ENCODE assay signal across 8 cellular contexts in the genomic region with DNA sequence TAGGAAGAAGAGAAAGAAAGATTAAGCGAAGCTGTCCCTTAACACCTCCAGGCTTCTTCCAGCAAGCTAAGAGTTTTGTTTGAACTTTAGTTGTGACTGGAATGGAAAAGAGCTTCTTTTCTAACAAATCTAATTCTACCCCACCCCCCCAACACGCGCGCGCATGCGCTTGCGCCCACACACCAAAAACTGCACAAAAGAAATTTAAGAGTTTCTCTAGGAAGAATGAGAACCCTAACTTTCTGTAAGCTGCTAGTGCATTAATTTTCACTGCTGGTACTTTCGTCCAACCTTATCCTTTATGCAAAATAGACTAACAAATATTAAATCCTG. TPM values are rescaled to one million over a fixed set of nuclear protein-coding genes. Genes with fewer than 3 reads are reported as not detected.
DNase-seq lines count a peak whose midpoint lies in the region; ATAC-seq lines count a peak whose summit lies in the region.

No MANE protein-coding gene starts in this region.

- no peak for ATAC-seq in HG03457 (IDR thresholded peaks at IDR 0.05; ENCODE audit: unreplicated experiment)

- H3K9me3 ChIP-seq in duodenal mucosa (ENCODE audit: control insufficient read depth in 1 of 2, low read length in 2 of 2) = no peaks in the 10 kb centered on the region

- H3K4me3 ChIP-seq in duodenal mucosa (ENCODE audit: low read depth in 1 of 2, low read length in 2 of 2) = peak overlapping the region; percentile 59 to 60

- H3K36me3 ChIP-seq in duodenal mucosa (ENCODE audit: control insufficient read depth in 1 of 2, insufficient read depth in 2 of 2, low read length in 2 of 2) = no peaks in the 10 kb centered on the region

- peaks cover 0 to 5% of the 10 kb centered on the region in 2 donors for H3K4me1 ChIP-seq in duodenal mucosa (ENCODE audit: control insufficient read depth in 1 of 2, insufficient read depth in 2 of 2, low read length in 2 of 2)

- peaks cover 23 to 29% of the 10 kb centered on the region in 2 donors for H3K27me3 ChIP-seq in duodenal mucosa (ENCODE audit: control insufficient read depth in 1 of 2, insufficient read depth in 2 of 2, low read length in 2 of 2)

- peak; percentile 66 for DNase-seq in AG08395 (ENCODE audit: low spot score)
- DNase-seq in HUDEP-2 (lab: John Stamatoyannopoulos, UW; ENCODE audit: unreplicated experiment in 76 of 76) = peak in 53 of 76 experiments; percentile 6 to 78 (median 43)
- DNase-seq in myocyte (ENCODE audit: low read depth) = peak; percentile 20
- no peak for DNase-seq in mesenteric fat pad (ENCODE audit: low spot score)
- no peak for DNase-seq in NCI-H2196 (lab: John Stamatoyannopoulos, UW; ENCODE audit: unreplicated experiment)
- no peak for DNase-seq in activated CD4-positive, alpha-beta T cell treated with anti-CD3 and anti-CD28 coated beads, Interleukin-2, amount 50 U/mL, for 1 hour

- H3K9ac ChIP-seq in duodenal mucosa (ENCODE audit: low read depth in 1 of 2, low read length in 2 of 2) = peak overlapping the region in 1 of 2 donors; percentile 3

- H3K27ac ChIP-seq in duodenal mucosa (ENCODE audit: low read depth, low read length) = no peak overlapping the region

RNA-seq across cellular contexts. Expression of gene INTU, which starts 9.0 kb away (rescaled TPM):
- total RNA-seq in myocyte (8.8 and 12.7 TPM in 2 replicates), mesenteric fat pad (4.6 TPM)
- 2.7 TPM for polyA plus RNA-seq in myocyte (2012)

Comparison
In these comparisons a context has a peak if more than half of its experiments do, and no peak if none do; other contexts are left out.
1. DNase-seq: peak in AG08395 (single experiment), HUDEP-2 (53 of 76) and myocyte (single experiment); none in mesenteric fat pad (single experiment), NCI-H2196 (single experiment) and activated CD4-positive, alpha-beta T cell treated with anti-CD3 and anti-CD28 coated beads, Interleukin-2, amount 50 U/mL, for 1 hour (single experiment).